Comparison of ENCODE assay signal across 9 cellular contexts in the genomic region with DNA sequence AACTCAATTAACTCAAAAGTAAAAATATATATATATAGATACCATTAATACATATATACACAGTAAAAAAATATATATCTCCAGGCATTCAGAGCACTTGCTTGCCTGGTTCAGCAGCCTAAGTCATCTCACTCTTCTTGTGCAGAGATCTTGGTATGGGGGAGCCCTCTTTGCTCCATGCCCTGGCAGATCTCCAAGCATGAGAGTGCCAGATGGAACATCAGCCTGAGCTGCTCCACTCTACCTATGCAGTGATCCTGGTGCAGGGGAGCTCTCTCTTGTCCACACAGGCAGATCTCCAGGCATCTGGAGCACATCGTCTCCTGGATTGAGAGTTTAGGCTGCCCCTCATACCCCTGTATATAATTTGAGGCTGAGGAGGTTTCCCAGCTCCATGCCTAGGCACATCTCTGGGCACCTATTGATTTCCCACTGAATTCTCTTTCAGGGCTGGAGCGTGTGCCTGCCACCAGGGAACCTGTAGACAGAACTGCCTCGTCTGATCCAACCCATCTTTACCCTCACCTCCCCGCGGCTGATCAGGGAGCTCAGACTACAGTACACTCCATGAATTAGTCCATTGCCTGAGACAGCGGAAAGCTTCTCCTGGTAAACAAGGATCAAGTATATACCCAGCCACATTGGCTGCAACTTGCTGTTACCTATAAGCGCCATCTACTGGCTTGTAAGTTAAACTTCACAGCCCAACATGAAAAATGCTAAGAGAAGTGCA.
DNase-seq lines count a peak whose midpoint lies in the region; ATAC-seq and TF ChIP-seq lines count a peak whose summit lies in the region.
"Had no signal": no experiment of that assay in that cellular context is flagged by ENCODE, and none has a peak within 500 bp of the region (broad histone marks: within the 10 kb centered on the region; RNA-seq: fewer than 3 reads in every experiment).

No MANE protein-coding gene starts in this region.

- no peak overlapping the region for H3K27ac ChIP-seq in left lung
- H3K27ac ChIP-seq: BLaER1 treated with 17β-estradiol and CSF1 and Interleukin-3, amounts not matched to agents 10 nM and 100 nM had no signal

- H3K36me3 ChIP-seq in left lung, result no peaks in the 10 kb centered on the region
- H3K36me3 ChIP-seq: BLaER1 treated with 17β-estradiol and CSF1 and Interleukin-3, amounts not matched to agents 10 nM and 100 nM had no signal

- H3K4me3 ChIP-seq in astrocyte of the spinal cord (ENCODE audit: low read depth, low read length) (no peak overlapping the region), left lung (no peak overlapping the region)
- H3K4me3 ChIP-seq: BLaER1 treated with 17β-estradiol and CSF1 and Interleukin-3, amounts not matched to agents 10 nM and 100 nM had no signal

- H3K36me3 Mint-ChIP-seq in activated T-cell treated with anti-CD3 and anti-CD28 coated beads, Interleukin-2, amount 50 U/mL, for 4 hours (ENCODE audit: insufficient read depth), result no peaks in the 10 kb centered on the region

- TF ChIP-seq CTCF in astrocyte of the spinal cord (IDR thresholded peaks at IDR 0.05; ENCODE audit: low read depth, low read length) (peak; percentile 70), left lung (IDR thresholded peaks at IDR 0.05) (peak; percentile 34 to 42)

- intact Hi-C loops in left lung (cut with DNase I), result loop anchor here in 1 of 2 donors (10.0 kb wide), 1 partner anchor 593 kb away; no protein-coding TSS in a partner anchor

- no peaks in the 10 kb centered on the region for H3K27me3 ChIP-seq in left lung
- H3K27me3 ChIP-seq: BLaER1 treated with 17β-estradiol and CSF1 and Interleukin-3, amounts not matched to agents 10 nM and 100 nM had no signal

- H3K4me3 Mint-ChIP-seq in activated T-cell treated with anti-CD3 and anti-CD28 coated beads, Interleukin-2, amount 50 U/mL, for 4 hours, result no peak overlapping the region

- DNase-seq in NOMO-1 treated with DMSO at 0.1 percent for 48 hours (lab: John Stamatoyannopoulos, UW; ENCODE audit: unreplicated experiment), result peak; percentile 4
- no peak for DNase-seq in NOMO-1 treated with dmso at 0.1 percent for 144 hours (lab: John Stamatoyannopoulos, UW; ENCODE audit: unreplicated experiment)
- DNase-seq in NCI-H2081 (lab: John Stamatoyannopoulos, UW), result peak; percentile 83 to 94
- peak; percentile 66 for DNase-seq in astrocyte of the spinal cord (ENCODE audit: low read depth, low spot score)
- no peak for DNase-seq in left lung
- DNase-seq in activated T-cell treated with anti-CD3 and anti-CD28 coated beads, Interleukin-2, amount 50 U/mL, for 4 hours, result no peak
- DNase-seq in cerebellar nuclear complex (lab: John Stamatoyannopoulos, UW), result no peak

- peaks cover 0 to 19% of the 10 kb centered on the region in 2 donors for H3K9me3 ChIP-seq in left lung

- in situ Hi-C loops in astrocyte of the spinal cord (cut with HindIII; ENCODE audit: low sequenced_read_pairs), result no loop called here

- no peaks in the 10 kb centered on the region for H3K4me1 ChIP-seq in left lung

- H3K9me3 Mint-ChIP-seq in activated T-cell treated with anti-CD3 and anti-CD28 coated beads, Interleukin-2, amount 50 U/mL, for 4 hours, result peaks cover 8% of the 10 kb centered on the region

- no peaks in the 10 kb centered on the region for H3K27me3 Mint-ChIP-seq in activated T-cell treated with anti-CD3 and anti-CD28 coated beads, Interleukin-2, amount 50 U/mL, for 4 hours (ENCODE audit: low read depth)

- H3K4me1 Mint-ChIP-seq in activated T-cell treated with anti-CD3 and anti-CD28 coated beads, Interleukin-2, amount 50 U/mL, for 4 hours (ENCODE audit: low read depth), result no peaks in the 10 kb centered on the region

- ATAC-seq in HG02763 (IDR thresholded peaks at IDR 0.05; ENCODE audit: unreplicated experiment), result peak; percentile 75
- peak; percentile 82 for ATAC-seq in left lung
- no peak for ATAC-seq in activated T-cell treated with anti-CD3 and anti-CD28 coated beads, Interleukin-2, amount 50 U/mL, for 4 hours

Comparison
In these comparisons a context has a peak if more than half of its experiments do, and no peak if none do; other contexts are left out.
1. DNase-seq: peak in NOMO-1 treated with DMSO at 0.1 percent for 48 hours (single experiment), NCI-H2081 (2 of 2) and astrocyte of the spinal cord (single experiment); none in NOMO-1 treated with dmso at 0.1 percent for 144 hours (single experiment), left lung (0 of 2), activated T-cell treated with anti-CD3 and anti-CD28 coated beads, Interleukin-2, amount 50 U/mL, for 4 hours (single experiment) and cerebellar nuclear complex (0 of 2).
2. ATAC-seq: peak in HG02763 (single experiment) and left lung (single experiment); none in activated T-cell treated with anti-CD3 and anti-CD28 coated beads, Interleukin-2, amount 50 U/mL, for 4 hours (0 of 2).